Comparison of ENCODE assay signal across 1 cellular context in genomic region chr14:55604467-55604866, GRCh38.
TF ChIP-seq lines count a peak whose summit lies in the region.

No MANE protein-coding gene starts in this region.

TF ChIP-seq in HepG2, 621 proteins besides CTCF, POLR2A, EP300 and RAD21 (continued from another document):
- TF ChIP-seq ZNF770 (CRISPR knock-in tag; IDR thresholded peaks at IDR 0.05) (no peak), FOXA3 (CRISPR knock-in tag; IDR thresholded peaks at IDR 0.05) (0 out of 2 replicates have a peak, but pooled peaks have one; percentile 25)
